Comparison of ENCODE assay signal across 8 cellular contexts in the genomic region with DNA sequence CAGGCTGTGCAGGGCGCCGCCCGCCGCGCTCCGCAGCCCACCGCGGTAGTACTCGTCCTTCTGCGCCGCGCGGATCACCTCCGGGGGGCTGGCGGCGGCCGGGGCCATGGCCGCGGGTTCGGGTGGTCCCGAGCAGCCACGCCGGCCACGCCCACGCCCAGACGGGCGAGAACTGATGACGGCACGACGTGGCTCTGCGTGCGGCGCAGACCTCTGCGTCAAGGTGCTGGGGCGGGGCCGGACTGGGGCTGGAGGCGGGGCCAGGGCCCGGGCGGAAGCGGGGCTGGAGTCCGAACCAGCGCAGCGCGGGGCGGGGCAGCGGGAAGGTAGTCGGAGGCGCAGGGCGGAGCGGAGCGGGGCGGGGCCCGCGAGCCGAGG. TPM values are rescaled to one million over a fixed set of nuclear protein-coding genes. Genes with fewer than 3 reads are reported as not detected.
DNase-seq lines count a peak whose midpoint lies in the region; ATAC-seq and TF ChIP-seq lines count a peak whose summit lies in the region.

A gene (minus strand): TSS at position 170 of the 378 bp plus-strand sequence. CDS start 62 bp downstream, at position 108.

- peak; percentile 57 for ATAC-seq in GM18873 (IDR thresholded peaks at IDR 0.05; ENCODE audit: low FRiP score, unreplicated experiment)
- peak; percentile 78 for ATAC-seq in HG03135 (IDR thresholded peaks at IDR 0.05; ENCODE audit: unreplicated experiment)

- DNase-seq in ACHN (peak; percentile 93), NCI-H2227 (lab: John Stamatoyannopoulos, UW; ENCODE audit: unreplicated experiment) (peak; percentile 99), WERI-Rb-1 (peak; percentile 98), breast epithelium (ENCODE audit: low spot score in 2 of 2) (peak; percentile 97 to 98)

- intact Hi-C loops in breast epithelium (cut with DNase I; ENCODE audit: low total_unique reads) = loop anchor here (2.0 kb wide), 1 partner anchor 136 kb away; no protein-coding TSS in a partner anchor

- in situ Hi-C loops in ACHN (cut with HindIII; ENCODE audit: low pct_ligation_motif_present, low pct_unique_long_range_greater_than_20kb, low sequenced_read_pairs) = loop anchor here (25.0 kb wide), 1 partner anchor 100 kb away; no protein-coding TSS in a partner anchor

- H3K4me3 ChIP-seq in WERI-Rb-1 (ENCODE audit: low read depth, low read length) (peak within 1 kb of the TSS; percentile 76), breast epithelium (peak within 1 kb of the TSS; percentile 86 to 95 (median 89)), iPS-18c (ENCODE audit: insufficient read depth, low read depth, low read length) (peak within 1 kb of the TSS; percentile 87), skeletal muscle tissue (ENCODE audit: low read length in 3 of 3) (peak within 1 kb of the TSS; percentile 73 to 88 (median 88))

- H3K9ac ChIP-seq in skeletal muscle tissue (ENCODE audit: low read depth in 1 of 3, low read length in 3 of 3) = peak within 1 kb of the TSS; percentile 85 to 93 (median 86)

- no peak for TF ChIP-seq POLR2A in breast epithelium (IDR thresholded peaks at IDR 0.05)

- TF ChIP-seq CTCF in WERI-Rb-1 (IDR thresholded peaks at IDR 0.05; ENCODE audit: low read depth, low read length) = no peak
- TF ChIP-seq CTCF in breast epithelium (IDR thresholded peaks at IDR 0.05) = no peak

- peak within 1 kb of the TSS; percentile 78 for H3K27ac ChIP-seq in WERI-Rb-1
- peak within 1 kb of the TSS; percentile 88 to 94 for H3K27ac ChIP-seq in breast epithelium
- peak within 1 kb of the TSS; percentile 64 for H3K27ac ChIP-seq in skeletal muscle tissue (ENCODE audit: low read depth, low read length)

- H3K9me3 ChIP-seq in WERI-Rb-1 (ENCODE audit: severe bottlenecking) (no peaks in the 10 kb centered on the region), breast epithelium (no peaks in the 10 kb centered on the region), iPS-18c (ENCODE audit: control insufficient read depth, insufficient read depth, low read length) (no peaks in the 10 kb centered on the region), skeletal muscle tissue (ENCODE audit: control insufficient read depth in 3 of 3, low read length in 3 of 3) (no peaks in the 10 kb centered on the region)

- peaks cover 15 to 17% of the 10 kb centered on the region in 2 donors for H3K4me1 ChIP-seq in breast epithelium
- peaks cover 23 to 41% (median 24%) of the 10 kb centered on the region in 3 donors for H3K4me1 ChIP-seq in skeletal muscle tissue (ENCODE audit: control insufficient read depth in 3 of 3, insufficient read depth in 3 of 3, low read length in 3 of 3)

- no peaks in the 10 kb centered on the region for H3K27me3 ChIP-seq in WERI-Rb-1 (ENCODE audit: insufficient read depth, low read depth, severe bottlenecking)
- peaks cover 0 to 7% of the 10 kb centered on the region in 2 donors for H3K27me3 ChIP-seq in breast epithelium
- peaks cover 15 to 24% (median 19%) of the 10 kb centered on the region in 3 donors for H3K27me3 ChIP-seq in skeletal muscle tissue (ENCODE audit: control insufficient read depth in 3 of 3, insufficient read depth in 3 of 3, low read length in 3 of 3)

- peaks cover 3% of the 10 kb centered on the region; the same call in 1 of the 2 replicates for H3K36me3 ChIP-seq in WERI-Rb-1
- H3K36me3 ChIP-seq in breast epithelium = no peaks in the 10 kb centered on the region
- H3K36me3 ChIP-seq in skeletal muscle tissue (ENCODE audit: control insufficient read depth in 3 of 3, insufficient read depth in 3 of 3, low read length in 3 of 3) = peaks cover 20 to 25% (median 21%) of the 10 kb centered on the region in 3 donors

RNA-seq across cellular contexts. Expression of the gene that starts here (rescaled TPM):
- total RNA-seq in breast epithelium (10 to 100 TPM; 23.3 to 37.4 (median 24.1) TPM), skeletal muscle tissue (27.1 TPM)

Comparison
In these comparisons a context has a peak if more than half of its experiments do, and no peak if none do; other contexts are left out.
1. Peak in every context shown above with its lines: DNase-seq, ATAC-seq, H3K4me3 ChIP-seq and H3K27ac ChIP-seq.